25 cellular contexts compared by ENCODE assay signal in genomic region chr1:111837398-111837797, GRCh38.
"Had no signal": no experiment of that assay in that cellular context is flagged by ENCODE, and none has a peak within 500 bp of the region (broad histone marks: within the 10 kb centered on the region; RNA-seq: fewer than 3 reads in every experiment).

No MANE protein-coding gene starts in this region.

- H3K4me1 ChIP-seq: gastroesophageal sphincter, lower lobe of right lung, pancreas, prostate gland, stomach, transverse colon had no signal

- H3K36me3 ChIP-seq: esophagus muscularis mucosa, gastroesophageal sphincter, lower lobe of right lung, pancreas, prostate gland, sigmoid colon, stomach, thoracic aorta, transverse colon had no signal

- H3K4me3 ChIP-seq: esophagus muscularis mucosa, gastroesophageal sphincter, hepatocyte, lower lobe of right lung, pancreas, prostate gland, sigmoid colon, skin epidermis, stomach, thoracic aorta, transverse colon had no signal

- H3K36me3 Mint-ChIP-seq: naive B cell had no signal

- H3K4me3 Mint-ChIP-seq: dendritic cell treated with granulocyte-macrophage colony-stimulating factor and Interleukin-4, amounts not matched to agents 40 ng/mL and 50 ng/mL, for 4 days; effector memory CD8-positive, alpha-beta T cell; naive B cell; nephron had no signal

- DNase-seq: cerebellar nuclear complex; effector memory CD8-positive, alpha-beta T cell; glutamatergic neuron; kidney; left colon; lower lobe of right lung; mesenchymal stem cell; naive B cell; occipital lobe; pancreas; sigmoid colon; stimulated activated CD4-positive, alpha-beta T cell treated with anti-CD3 and anti-CD28 coated beads, Interleukin-2, amount 100 ng/mL, for 24 hours; stimulated activated CD4-positive, alpha-beta T cell treated with anti-CD3 and anti-CD28 coated beads, Interleukin-4, amount 100 ng/mL, for 4 hours; stimulated activated naive CD4-positive, alpha-beta T cell; stomach; transverse colon had no signal

- H3K27ac Mint-ChIP-seq: dendritic cell treated with granulocyte-macrophage colony-stimulating factor and Interleukin-4, amounts not matched to agents 40 ng/mL and 50 ng/mL, for 4 days; effector memory CD8-positive, alpha-beta T cell; nephron had no signal

- H3K9me3 ChIP-seq: esophagus muscularis mucosa, gastroesophageal sphincter, lower lobe of right lung, pancreas, prostate gland, sigmoid colon, stomach, thoracic aorta, transverse colon had no signal

- H3K9me3 Mint-ChIP-seq: dendritic cell treated with granulocyte-macrophage colony-stimulating factor and Interleukin-4, amounts not matched to agents 40 ng/mL and 50 ng/mL, for 4 days; effector memory CD8-positive, alpha-beta T cell; nephron had no signal

- H3K4me1 Mint-ChIP-seq: naive B cell, nephron had no signal

- H3K27ac ChIP-seq: epithelial cell of prostate, esophagus muscularis mucosa, gastroesophageal sphincter, hepatocyte, lower lobe of right lung, pancreas, prostate gland, sigmoid colon, skin epidermis, stomach, thoracic aorta, transverse colon had no signal

- H3K27me3 ChIP-seq: esophagus muscularis mucosa, gastroesophageal sphincter, hepatocyte, pancreas, sigmoid colon, stomach, transverse colon had no signal

- ATAC-seq: effector memory CD8-positive, alpha-beta T cell; gastroesophageal sphincter; left colon; lower lobe of right lung; pancreas had no signal
